In genomic region chr6:137641474-137642077, GRCh38 we compare ENCODE assay signal across 8 cellular contexts.
DNase-seq lines count a peak whose midpoint lies in the region; ATAC-seq and TF ChIP-seq lines count a peak whose summit lies in the region.

No MANE protein-coding gene starts in this region.

- peaks cover 2% of the 10 kb centered on the region for H3K27me3 Mint-ChIP-seq in CD8-positive, alpha-beta T cell (ENCODE audit: low read depth)
- H3K27me3 Mint-ChIP-seq in activated naive CD4-positive, alpha-beta T cell treated with anti-CD3 and anti-CD28 coated beads for 36 hours (ENCODE audit: low read depth) = no peaks in the 10 kb centered on the region

- intact Hi-C loops in CD8-positive, alpha-beta T cell (cut with DNase I, micrococcal nuclease) = loop anchor here (1.0 to 10.0 kb wide), 12 partner anchors 167 to 997 kb away; no protein-coding TSS in a partner anchor
- intact Hi-C loops in activated naive CD4-positive, alpha-beta T cell treated with anti-CD3 and anti-CD28 coated beads for 36 hours (cut with micrococcal nuclease) = loop anchor here (1.0 to 5.0 kb wide), 12 partner anchors 149 to 794 kb away; partner anchors contain the start of genes OLIG3 and PERP
- intact Hi-C loops in head of caudate nucleus (cut with DNase I) (loop anchor here (2.0 kb wide), 1 partner anchor 371 kb away; no protein-coding TSS in a partner anchor), psoas muscle (cut with DNase I) (loop anchor here (5.0 to 10.0 kb wide), 5 partner anchors 369 to 1057 kb away; no protein-coding TSS in a partner anchor)

- no peak overlapping the region for H3K4me2 ChIP-seq in Loucy (ENCODE audit: low read depth, low read length, poor library complexity, severe bottlenecking)

- H3K36me3 Mint-ChIP-seq in CD8-positive, alpha-beta T cell = no peaks in the 10 kb centered on the region
- H3K36me3 Mint-ChIP-seq in activated naive CD4-positive, alpha-beta T cell treated with anti-CD3 and anti-CD28 coated beads for 36 hours (ENCODE audit: low read depth) = no peaks in the 10 kb centered on the region

- no peaks in the 10 kb centered on the region for H4K20me1 ChIP-seq in Loucy (ENCODE audit: insufficient read depth, low read length, poor library complexity, severe bottlenecking)

- H3K27me3 ChIP-seq in CD8-positive, alpha-beta T cell (ENCODE audit: insufficient read depth, low read length) = no peaks in the 10 kb centered on the region
- no peaks in the 10 kb centered on the region for H3K27me3 ChIP-seq in Loucy (ENCODE audit: insufficient read depth, low read length, poor library complexity, severe bottlenecking)
- H3K27me3 ChIP-seq in psoas muscle (ENCODE audit: insufficient read depth in 3 of 3, low read length in 2 of 3) = no peaks in the 10 kb centered on the region

- H3K4me1 Mint-ChIP-seq in CD8-positive, alpha-beta T cell (ENCODE audit: low read depth) = peaks cover 13% of the 10 kb centered on the region
- H3K4me1 Mint-ChIP-seq in activated naive CD4-positive, alpha-beta T cell treated with anti-CD3 and anti-CD28 coated beads for 36 hours (ENCODE audit: low read depth) = peaks cover 13% of the 10 kb centered on the region

- H3K4me3 ChIP-seq in CD8-positive, alpha-beta T cell (ENCODE audit: low read depth, low read length) = no peak overlapping the region
- H3K4me3 ChIP-seq in Loucy (ENCODE audit: low read length, poor library complexity, severe bottlenecking) = no peak overlapping the region
- no peak overlapping the region for H3K4me3 ChIP-seq in psoas muscle

- in situ Hi-C loops in SK-MEL-5 (cut with HindIII; ENCODE audit: low pct_unique_long_range_greater_than_20kb, low sequenced_read_pairs) = no loop called here

- no peaks in the 10 kb centered on the region for H3K9me3 Mint-ChIP-seq in CD8-positive, alpha-beta T cell
- no peaks in the 10 kb centered on the region for H3K9me3 Mint-ChIP-seq in activated naive CD4-positive, alpha-beta T cell treated with anti-CD3 and anti-CD28 coated beads for 36 hours

- H2AFZ ChIP-seq in Loucy (ENCODE audit: low read length) = no peak overlapping the region

- no peak overlapping the region for H3K27ac ChIP-seq in CD8-positive, alpha-beta T cell (ENCODE audit: low read depth, low read length)
- H3K27ac ChIP-seq in psoas muscle = no peak overlapping the region

- H3K27ac Mint-ChIP-seq in CD8-positive, alpha-beta T cell = no peak overlapping the region
- H3K27ac Mint-ChIP-seq in activated naive CD4-positive, alpha-beta T cell treated with anti-CD3 and anti-CD28 coated beads for 36 hours = no peak overlapping the region

- no peaks in the 10 kb centered on the region for H3K9me3 ChIP-seq in CD8-positive, alpha-beta T cell (ENCODE audit: low read length)
- no peaks in the 10 kb centered on the region for H3K9me3 ChIP-seq in Loucy (ENCODE audit: insufficient read depth, low read depth, low read length)
- H3K9me3 ChIP-seq in psoas muscle = no peaks in the 10 kb centered on the region

- no peak overlapping the region for H3K4me3 Mint-ChIP-seq in CD8-positive, alpha-beta T cell
- no peak overlapping the region for H3K4me3 Mint-ChIP-seq in activated naive CD4-positive, alpha-beta T cell treated with anti-CD3 and anti-CD28 coated beads for 36 hours

- no peaks in the 10 kb centered on the region for H3K36me3 ChIP-seq in CD8-positive, alpha-beta T cell (ENCODE audit: insufficient read depth, low read length)
- H3K36me3 ChIP-seq in Loucy (ENCODE audit: insufficient read depth, low read length) = no peaks in the 10 kb centered on the region
- H3K36me3 ChIP-seq in psoas muscle (ENCODE audit: insufficient read depth in 1 of 2, low read depth in 1 of 2) = no peaks in the 10 kb centered on the region

- TF ChIP-seq CTCF in CD8-positive, alpha-beta T cell (IDR thresholded peaks at IDR 0.05) = peak; percentile 77
- peak; percentile 79 for TF ChIP-seq CTCF in Loucy (conservative IDR thresholded peaks at IDR 0.05; ENCODE audit: low read length)
- TF ChIP-seq CTCF in psoas muscle (IDR thresholded peaks at IDR 0.05) = peak; percentile 77

- peak; percentile 41 to 79 (median 61) for DNase-seq in CD8-positive, alpha-beta T cell
- DNase-seq in SK-MEL-5 (ENCODE audit: low read depth, low spot score) (peak; percentile 84), head of caudate nucleus (peak; percentile 55 to 93 (median 82)), psoas muscle (peak; percentile 55 to 77)
- DNase-seq in activated naive CD4-positive, alpha-beta T cell treated with anti-CD3 and anti-CD28 coated beads for 36 hours = peak; percentile 84

- 10 to 14% (median 12%) methylated on average over 6 of the region's 6 CpGs for whole genome bisulfite sequencing in psoas muscle, 3 donors

- H3F3A ChIP-seq in Loucy (ENCODE audit: low read depth) = no peaks in the 10 kb centered on the region

- no peak overlapping the region for H3K9ac ChIP-seq in Loucy (ENCODE audit: low read depth, low read length, poor library complexity, severe bottlenecking)

- no peaks in the 10 kb centered on the region for H3K9me2 ChIP-seq in Loucy (replicated peaks; ENCODE audit: low read depth, low read length)

- H3K79me2 ChIP-seq in Loucy (ENCODE audit: insufficient read depth, low read length) = no peaks in the 10 kb centered on the region

- POLR2A ChIA-PET in CD8-positive, alpha-beta T cell (lab: Charles Lee) = no interaction called here

- peak; percentile 74 for ATAC-seq in CD8-positive, alpha-beta T cell
- peak; percentile 66 for ATAC-seq in GM21526 (IDR thresholded peaks at IDR 0.05; ENCODE audit: low FRiP score, unreplicated experiment)
- peak; percentile 88 to 97 (median 92) for ATAC-seq in psoas muscle
- ATAC-seq in HG02970 (IDR thresholded peaks at IDR 0.05; ENCODE audit: low FRiP score, unreplicated experiment) = no peak

- no peaks in the 10 kb centered on the region for H3K4me1 ChIP-seq in CD8-positive, alpha-beta T cell (ENCODE audit: insufficient read depth, low read length)
- H3K4me1 ChIP-seq in Loucy (ENCODE audit: insufficient read depth, low read length, poor library complexity, severe bottlenecking) (peaks cover 4% of the 10 kb centered on the region), psoas muscle (peaks cover 10% of the 10 kb centered on the region)

- CTCF ChIA-PET in CD8-positive, alpha-beta T cell (lab: Charles Lee) = interaction anchor here (0.6 to 1.5 kb wide), 24 partner anchors 9 to 997 kb away, joined by 3 to 17 read pairs (median 3); no protein-coding TSS in a partner anchor
- CTCF ChIA-PET in activated naive CD4-positive, alpha-beta T cell treated with anti-CD3 and anti-CD28 coated beads for 36 hours (lab: Charles Lee) = interaction anchor here (0.6 to 1.2 kb wide), 8 partner anchors 52 to 678 kb away, joined by 3 to 4 read pairs (median 3); no protein-coding TSS in a partner anchor
